In the genomic region with DNA sequence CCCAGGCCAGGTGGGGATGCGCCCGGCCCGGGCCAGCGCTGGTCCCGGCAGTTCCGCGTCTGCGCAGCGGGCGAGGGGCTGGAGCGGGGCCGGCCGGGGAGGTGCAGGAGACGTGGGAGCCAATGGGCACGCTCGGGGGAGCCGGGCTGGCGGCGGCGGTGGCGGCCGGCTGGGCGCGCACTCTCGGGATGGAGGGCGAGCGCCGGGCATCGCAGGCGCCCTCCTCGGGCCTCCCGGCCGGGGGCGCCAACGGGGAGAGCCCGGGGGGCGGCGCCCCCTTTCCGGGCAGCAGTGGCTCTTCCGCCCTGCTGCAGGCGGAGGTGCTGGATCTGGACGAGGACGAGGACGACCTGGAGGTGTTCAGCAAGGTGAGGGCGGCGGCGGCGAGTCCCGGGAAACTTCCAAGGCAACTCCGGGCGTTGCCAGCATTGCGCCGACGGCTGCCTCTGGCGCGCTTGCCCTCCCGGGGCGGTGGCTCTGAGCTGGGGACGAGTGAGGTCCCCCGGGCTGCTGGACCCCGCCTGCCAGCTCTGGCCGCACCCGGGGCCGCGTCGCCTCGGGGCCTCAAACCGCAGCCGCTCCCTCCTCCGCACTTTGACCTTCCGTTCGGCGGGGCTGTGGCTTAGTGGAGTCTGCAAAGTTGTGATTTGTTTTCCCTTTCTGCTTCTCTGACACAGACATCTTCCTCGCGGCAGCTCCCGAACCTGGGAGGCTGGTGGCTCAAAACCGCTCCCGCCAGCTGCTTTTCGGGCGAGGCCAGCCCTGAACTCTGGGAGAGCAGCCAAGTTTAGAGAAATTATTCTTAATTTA, we compare ENCODE assay signal across 9 cellular contexts. TPM values are rescaled to one million over a fixed set of nuclear protein-coding genes. Genes with fewer than 3 reads are reported as not detected.
DNase-seq lines count a peak whose midpoint lies in the region; ATAC-seq and TF ChIP-seq lines count a peak whose summit lies in the region.
"Had no signal": no experiment of that assay in that cellular context is flagged by ENCODE, and none has a peak within 500 bp of the region (broad histone marks: within the 10 kb centered on the region; RNA-seq: fewer than 3 reads in every experiment).

A gene with protein sequence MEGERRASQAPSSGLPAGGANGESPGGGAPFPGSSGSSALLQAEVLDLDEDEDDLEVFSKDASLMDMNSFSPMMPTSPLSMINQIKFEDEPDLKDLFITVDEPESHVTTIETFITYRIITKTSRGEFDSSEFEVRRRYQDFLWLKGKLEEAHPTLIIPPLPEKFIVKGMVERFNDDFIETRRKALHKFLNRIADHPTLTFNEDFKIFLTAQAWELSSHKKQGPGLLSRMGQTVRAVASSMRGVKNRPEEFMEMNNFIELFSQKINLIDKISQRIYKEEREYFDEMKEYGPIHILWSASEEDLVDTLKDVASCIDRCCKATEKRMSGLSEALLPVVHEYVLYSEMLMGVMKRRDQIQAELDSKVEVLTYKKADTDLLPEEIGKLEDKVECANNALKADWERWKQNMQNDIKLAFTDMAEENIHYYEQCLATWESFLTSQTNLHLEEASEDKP (plus strand): TSS at position 178 of the 810 bp plus-strand sequence. CDS start 11 bp downstream, at position 189.

- peak; percentile 19 to 44 for TF ChIP-seq POLR2A in tibial nerve (IDR thresholded peaks at IDR 0.05)

- H3K4me2 ChIP-seq in GM23338 (peak within 1 kb of the TSS; percentile 100), fibroblast of lung (ENCODE audit: extremely low read depth, insufficient read depth, low read length) (peak within 1 kb of the TSS; percentile 91)

- TF ChIP-seq EP300 in tibial nerve (IDR thresholded peaks at IDR 0.05), result peak in 1 of 2 donors; percentile 51

- 0 out of 3 replicates have a peak, but pooled peaks cover 2% of the 10 kb centered on the region for H3K9me3 Mint-ChIP-seq in GM23338
- H3K9me3 Mint-ChIP-seq in activated CD8-positive, alpha-beta T cell treated with anti-CD3 and anti-CD28 coated beads, Interleukin-2, amount 10 ng/mL, durations not matched to agents 7 days and 5 days (ENCODE audit: insufficient read depth), result no peaks in the 10 kb centered on the region

- no peaks in the 10 kb centered on the region; the same call in 1 of the 2 replicates for H3K9me3 ChIP-seq in MG63
- no peaks in the 10 kb centered on the region for H3K9me3 ChIP-seq in fibroblast of lung (ENCODE audit: control insufficient read depth, insufficient read depth, low read depth, low read length)
- no peaks in the 10 kb centered on the region for H3K9me3 ChIP-seq in mucosa of descending colon
- H3K9me3 ChIP-seq in tibial nerve, result no peaks in the 10 kb centered on the region

- CTCF ChIA-PET in activated CD8-positive, alpha-beta T cell treated with anti-CD3 and anti-CD28 coated beads, Interleukin-2, amount 10 ng/mL, durations not matched to agents 7 days and 5 days (lab: Charles Lee), result interaction anchor here (0.8 kb wide), 1 partner anchor 9 kb away, joined by 3 read pairs; no protein-coding TSS in a partner anchor

- no peaks in the 10 kb centered on the region for H4K20me1 ChIP-seq in GM23338 (replicated peaks; ENCODE audit: insufficient read depth)
- no peaks in the 10 kb centered on the region for H4K20me1 ChIP-seq in fibroblast of lung (ENCODE audit: control insufficient read depth, extremely low read depth, insufficient read depth, low read length)

- DNase-seq in NCI-H2171 treated with DMSO at 0.1 percent for 48 hours (lab: John Stamatoyannopoulos, UW) (peak; percentile 4), NCI-H2171 (lab: John Stamatoyannopoulos, UW) (no peak), GM23338 (ENCODE audit: low spot score) (peak; percentile 86), MG63 (peak; percentile 91), fibroblast of lung (ENCODE audit: low read depth in 2 of 2) (peak; percentile 68 to 82), mucosa of descending colon (peak; percentile 86 to 91 (median 88)), tibial nerve (ENCODE audit: low spot score in 2 of 2) (peak; percentile 54 to 61)
- DNase-seq in activated CD8-positive, alpha-beta T cell treated with anti-CD3 and anti-CD28 coated beads, Interleukin-2, amount 10 ng/mL, durations not matched to agents 7 days and 5 days, result no peak
- DNase-seq: DND-41 had no signal

- H3K27ac Mint-ChIP-seq in GM23338, result peak within 1 kb of the TSS; percentile 85
- no peak within 1 kb of the TSS for H3K27ac Mint-ChIP-seq in activated CD8-positive, alpha-beta T cell treated with anti-CD3 and anti-CD28 coated beads, Interleukin-2, amount 10 ng/mL, durations not matched to agents 7 days and 5 days

- H3K27me3 ChIP-seq in GM23338 (ENCODE audit: insufficient read depth) (no peaks in the 10 kb centered on the region; the same call in 1 of the 2 replicates), MG63 (no peaks in the 10 kb centered on the region), fibroblast of lung (ENCODE audit: control insufficient read depth, insufficient read depth, low read length) (no peaks in the 10 kb centered on the region), tibial nerve (no peaks in the 10 kb centered on the region)

- H3K4me3 Mint-ChIP-seq in GM23338, result peak within 1 kb of the TSS; percentile 98
- peak within 1 kb of the TSS; percentile 67 for H3K4me3 Mint-ChIP-seq in activated CD8-positive, alpha-beta T cell treated with anti-CD3 and anti-CD28 coated beads, Interleukin-2, amount 10 ng/mL, durations not matched to agents 7 days and 5 days

- H3K4me3 ChIP-seq in GM23338 (peak within 1 kb of the TSS; percentile 98), MG63 (peak within 1 kb of the TSS; percentile 81), fibroblast of lung (replicated peaks in 1 of 4; ENCODE audit: control extremely low read depth in 1 of 4, insufficient read depth in 1 of 4, low read depth in 3 of 4, low read length in 4 of 4) (peak within 1 kb of the TSS; percentile 68 to 90 (median 78)), mucosa of descending colon (peak within 1 kb of the TSS; percentile 44), tibial nerve (peak within 1 kb of the TSS; percentile 52 to 98 (median 86))

- H3K27ac ChIP-seq in GM23338 (ENCODE audit: low read depth), result peak within 1 kb of the TSS; percentile 78; the same call in 1 of the 2 replicates
- peak within 1 kb of the TSS; percentile 36 for H3K27ac ChIP-seq in fibroblast of lung (ENCODE audit: insufficient read depth, low read length)
- H3K27ac ChIP-seq in tibial nerve, result peak within 1 kb of the TSS; percentile 44 to 96 (median 90)

- H3K36me3 Mint-ChIP-seq in GM23338 (ENCODE audit: low read depth), result no peaks in the 10 kb centered on the region
- no peaks in the 10 kb centered on the region for H3K36me3 Mint-ChIP-seq in activated CD8-positive, alpha-beta T cell treated with anti-CD3 and anti-CD28 coated beads, Interleukin-2, amount 10 ng/mL, durations not matched to agents 7 days and 5 days (ENCODE audit: low read depth)

- peak; percentile 95 for ATAC-seq in GM23338
- ATAC-seq in activated CD8-positive, alpha-beta T cell treated with anti-CD3 and anti-CD28 coated beads, Interleukin-2, amount 10 ng/mL, durations not matched to agents 7 days and 5 days, result peak; percentile 72
- ATAC-seq in mucosa of descending colon, result peak; percentile 91

- no peaks in the 10 kb centered on the region for H3F3A ChIP-seq in GM23338 (replicated peaks; ENCODE audit: low read depth)

- H2AFZ ChIP-seq in GM23338, result peak within 1 kb of the TSS; percentile 100
- peak within 1 kb of the TSS; percentile 97 for H2AFZ ChIP-seq in fibroblast of lung (ENCODE audit: low read length)

- WGBS in tibial nerve, 2 donors, result 0 to 1% methylated on average over 36 to 47 of the region's 80 CpGs

- intact Hi-C loops in mucosa of descending colon (cut with DNase I, micrococcal nuclease), result no loop called here

- H3K79me2 ChIP-seq in GM23338 (replicated peaks; ENCODE audit: insufficient read depth) (peaks cover 22% of the 10 kb centered on the region), fibroblast of lung (ENCODE audit: control insufficient read depth, insufficient read depth, low read length) (peaks cover 11% of the 10 kb centered on the region)

- POLR2A ChIA-PET in activated CD8-positive, alpha-beta T cell treated with anti-CD3 and anti-CD28 coated beads, Interleukin-2, amount 10 ng/mL, durations not matched to agents 7 days and 5 days (lab: Charles Lee), result no interaction called here

- H3K9me2 ChIP-seq in GM23338 (ENCODE audit: insufficient read depth), result no peaks in the 10 kb centered on the region

- H3K4me1 ChIP-seq in GM23338 (ENCODE audit: insufficient read depth) (peaks cover 12% of the 10 kb centered on the region), fibroblast of lung (ENCODE audit: control insufficient read depth, extremely low read depth, insufficient read depth, low read length) (no peaks in the 10 kb centered on the region), mucosa of descending colon (ENCODE audit: low read depth) (peaks cover 10% of the 10 kb centered on the region), tibial nerve (peaks cover 0 to 21% (median 0%) of the 10 kb centered on the region in 4 donors)

- peaks cover 18% of the 10 kb centered on the region for H3K4me1 Mint-ChIP-seq in GM23338
- peaks cover 10% of the 10 kb centered on the region for H3K4me1 Mint-ChIP-seq in activated CD8-positive, alpha-beta T cell treated with anti-CD3 and anti-CD28 coated beads, Interleukin-2, amount 10 ng/mL, durations not matched to agents 7 days and 5 days (ENCODE audit: low read depth)

- peak within 1 kb of the TSS; percentile 67 for H3K9ac ChIP-seq in fibroblast of lung (ENCODE audit: insufficient read depth, low read length)

- no peaks in the 10 kb centered on the region for H3K36me3 ChIP-seq in GM23338 (ENCODE audit: insufficient read depth)
- peaks cover 6% of the 10 kb centered on the region for H3K36me3 ChIP-seq in MG63
- no peaks in the 10 kb centered on the region for H3K36me3 ChIP-seq in fibroblast of lung (ENCODE audit: control insufficient read depth, insufficient read depth, low read length)
- no peaks in the 10 kb centered on the region for H3K36me3 ChIP-seq in mucosa of descending colon (ENCODE audit: low read depth)
- H3K36me3 ChIP-seq in tibial nerve, result no peaks in the 10 kb centered on the region

- peaks cover 3% of the 10 kb centered on the region for H3K27me3 Mint-ChIP-seq in GM23338 (ENCODE audit: insufficient read depth, low read depth, poor library complexity)
- H3K27me3 Mint-ChIP-seq in activated CD8-positive, alpha-beta T cell treated with anti-CD3 and anti-CD28 coated beads, Interleukin-2, amount 10 ng/mL, durations not matched to agents 7 days and 5 days (ENCODE audit: low read depth), result peaks cover 41% of the 10 kb centered on the region

- TF ChIP-seq CTCF in GM23338 (conservative IDR thresholded peaks at IDR 0.05; ENCODE audit: low read depth in 2 of 2) (peak in 1 of 2 experiments; percentile 8; a peak in 1 of 4 replicates), fibroblast of lung (conservative IDR thresholded peaks at IDR 0.05 in 1 of 2, IDR thresholded peaks at IDR 0.05 in 1 of 2; ENCODE audit: low read depth in 1 of 2, low read length in 2 of 2) (peak in 1 of 2 donors; percentile 25), mucosa of descending colon (IDR thresholded peaks at IDR 0.05) (no peak), tibial nerve (IDR thresholded peaks at IDR 0.05) (peak; percentile 18 to 58 (median 32))

RNA-seq across cellular contexts. Expression of the gene that starts here (rescaled TPM):
- total RNA-seq in GM23338 (2014; rRNA removed; shearing (Covaris generic)), result 23.0 and 31.9 TPM in 2 replicates
- polyA plus RNA-seq in GM23338 (2016; fragmentation: Nextera tagmentation; extraction: Ambion mirVana), result 18.7 and 20.4 TPM in 2 replicates
- total RNA-seq in MG63 (2014; rRNA removed; shearing (Covaris generic); ENCODE audit: low replicate concordance), result 120 and 173 TPM in 2 replicates
- not detected for total RNA-seq in activated CD8-positive, alpha-beta T cell treated with anti-CD3 and anti-CD28 coated beads, Interleukin-2, amount 10 ng/mL, durations not matched to agents 7 days and 5 days
- total RNA-seq in fibroblast of lung, result 39.0 and 48.6 TPM in 2 replicates
- polyA plus RNA-seq in fibroblast of lung, result 42.8 and 60.9 TPM in 2 replicates
- 33.0 and 43.6 TPM in 2 replicates for polyA plus RNA-seq in fibroblast of lung (2012)
- polyA minus RNA-seq in fibroblast of lung (ENCODE audit: low replicate concordance), result 0.70 and 3.5 TPM in 2 replicates
- 10 to 100 TPM; 38.0 to 45.1 (median 43.5) TPM for total RNA-seq in mucosa of descending colon
- total RNA-seq in tibial nerve, result 10 to 100 TPM; 11.6 to 28.6 (median 19.4) TPM

Comparison
In these comparisons a context has a peak if more than half of its experiments do, and no peak if none do; other contexts are left out.
1. RNA of the gene that starts here (total RNA-seq): 120 to 173 TPM in MG63, 39.0 to 48.6 TPM in fibroblast of lung, 38.0 to 45.1 TPM in mucosa of descending colon, 23.0 to 31.9 TPM in GM23338 and 11.6 to 28.6 TPM in tibial nerve; not detected in activated CD8-positive, alpha-beta T cell treated with anti-CD3 and anti-CD28 coated beads, Interleukin-2, amount 10 ng/mL, durations not matched to agents 7 days and 5 days; every median in the first group is over 10 times any median in the second.
2. DNase-seq: peak in NCI-H2171 treated with DMSO at 0.1 percent for 48 hours (single experiment), GM23338 (single experiment), MG63 (single experiment), fibroblast of lung (2 of 2), mucosa of descending colon (3 of 3) and tibial nerve (2 of 2); none in NCI-H2171 (single experiment) and activated CD8-positive, alpha-beta T cell treated with anti-CD3 and anti-CD28 coated beads, Interleukin-2, amount 10 ng/mL, durations not matched to agents 7 days and 5 days (single experiment).
3. Peak in ATAC-seq in activated CD8-positive, alpha-beta T cell treated with anti-CD3 and anti-CD28 coated beads, Interleukin-2, amount 10 ng/mL, durations not matched to agents 7 days and 5 days; RNA of the gene not detected or under 1 TPM.
4. H3K27ac ChIP-seq: peak in every context shown above with its lines; median percentile 90 in tibial nerve; 78 in GM23338; 36 in fibroblast of lung.
5. H3K4me3 ChIP-seq: peak in every context shown above with its lines; median percentile 98 in GM23338; 86 in tibial nerve; 81 in MG63; 78 in fibroblast of lung; 44 in mucosa of descending colon.
6. Peak in every context shown above with its lines, with median percentiles within 50 percentile points of each other: ATAC-seq.